25 cellular contexts compared by ENCODE assay signal in genomic region chr1:189315035-189315927, GRCh38.
"Had no signal": no experiment of that assay in that cellular context is flagged by ENCODE, and none has a peak within 500 bp of the region (broad histone marks: within the 10 kb centered on the region; RNA-seq: fewer than 3 reads in every experiment).

No MANE protein-coding gene starts in this region.

- H3K36me3 ChIP-seq: brain microvascular endothelial cell, cardiac muscle cell had no signal

- ATAC-seq: activated CD4-positive, alpha-beta T cell treated with anti-CD3 and anti-CD28 coated beads for 36 hours; activated T-cell treated with anti-CD3 and anti-CD28 coated beads, Interleukin-2, amount 50 U/mL, for 72 hours; Panc1; Right ventricle myocardium inferior had no signal

- H3K4me2 ChIP-seq: KMS-11 had no signal

- H3K36me3 Mint-ChIP-seq: activated naive CD4-positive, alpha-beta T cell treated with anti-CD3 and anti-CD28 coated beads, Interleukin-2, amount 10 ng/mL, durations not matched to agents 7 days and 5 days; activated naive CD8-positive, alpha-beta T cell treated with anti-CD3 and anti-CD28 coated beads for 36 hours had no signal

- H3K27ac ChIP-seq: brain microvascular endothelial cell, cardiac muscle cell, KMS-11, SK-N-MC had no signal

- H3K9me3 Mint-ChIP-seq: activated naive CD8-positive, alpha-beta T cell treated with anti-CD3 and anti-CD28 coated beads for 36 hours had no signal

- H3K9ac ChIP-seq: KMS-11 had no signal

- H3K4me3 Mint-ChIP-seq: activated CD4-positive, alpha-beta memory T cell treated with anti-CD3 and anti-CD28 coated beads, Interleukin-2, amount 10 ng/mL, durations not matched to agents 7 days and 5 days; activated CD4-positive, alpha-beta T cell treated with anti-CD3 and anti-CD28 coated beads for 36 hours; activated naive CD4-positive, alpha-beta T cell treated with anti-CD3 and anti-CD28 coated beads, Interleukin-2, amount 10 ng/mL, durations not matched to agents 7 days and 5 days; activated naive CD8-positive, alpha-beta T cell treated with anti-CD3 and anti-CD28 coated beads for 36 hours; activated T-cell treated with anti-CD3 and anti-CD28 coated beads, Interleukin-2, amount 50 U/mL, for 72 hours; T-helper 1 cell treated with Interleukin-12 subunit alpha and Interleukin-12 subunit beta and Interleukin-4 antibody, amounts not matched to agents 30 μg/mL and 1 μg/mL, for 36 hours had no signal

- DNase-seq: activated CD4-positive, alpha-beta memory T cell treated with anti-CD3 and anti-CD28 coated beads, Interleukin-2, amount 10 ng/mL, durations not matched to agents 7 days and 5 days; activated CD4-positive, alpha-beta T cell treated with anti-CD3 and anti-CD28 coated beads for 36 hours; activated CD4-positive, alpha-beta T cell treated with anti-CD3 and anti-CD28 coated beads, Interleukin-2, amount 50 U/mL, for 1 hour; activated gamma-delta T cell treated with Interleukin-2 at 50 U/mL for 16 hours; activated naive CD4-positive, alpha-beta T cell treated with anti-CD3 and anti-CD28 coated beads, Interleukin-2, amount 10 ng/mL, durations not matched to agents 7 days and 5 days; activated naive CD8-positive, alpha-beta T cell treated with anti-CD3 and anti-CD28 coated beads for 36 hours; activated T-cell treated with anti-CD3 and anti-CD28 coated beads, Interleukin-2, amount 50 U/mL, for 72 hours; brain microvascular endothelial cell; MV-4-11; NCI-H1092 treated with DMSO at 0.1 percent for 48 hours; NCI-H1417 treated with DMSO at 0.1 percent for 48 hours; NCI-H1694 treated with DMSO at 0.1 percent for 48 hours; NCI-H2029 treated with DMSO at 0.1 percent for 48 hours; NCI-H510A treated with DMSO at 0.1 percent for 48 hours; NCI-H69; NK-92 treated with Interleukin-12 subunit alpha and Interleukin-12 subunit beta, amount 100 ng/mL, for 24 hours; OCI-M1; RPMI8226 had no signal

- H3K4me3 ChIP-seq: cardiac muscle cell, SK-N-MC had no signal

- H3K27ac Mint-ChIP-seq: activated CD4-positive, alpha-beta memory T cell treated with anti-CD3 and anti-CD28 coated beads, Interleukin-2, amount 10 ng/mL, durations not matched to agents 7 days and 5 days; activated CD4-positive, alpha-beta T cell treated with anti-CD3 and anti-CD28 coated beads for 36 hours; activated naive CD4-positive, alpha-beta T cell treated with anti-CD3 and anti-CD28 coated beads, Interleukin-2, amount 10 ng/mL, durations not matched to agents 7 days and 5 days; activated naive CD8-positive, alpha-beta T cell treated with anti-CD3 and anti-CD28 coated beads for 36 hours; activated T-cell treated with anti-CD3 and anti-CD28 coated beads, Interleukin-2, amount 50 U/mL, for 72 hours; activated T-helper 2 cell treated with anti-CD3 and anti-CD28 coated beads, Interferon-gamma antibody, Interleukin-2, Interleukin-4, amounts not matched to agents 10 μg/mL and 5 μg/mL and 100 μg/mL, durations not matched to agents 14 hours and 24 hours and 36 hours; T-helper 1 cell treated with Interleukin-12 subunit alpha and Interleukin-12 subunit beta and Interleukin-4 antibody, amounts not matched to agents 30 μg/mL and 1 μg/mL, for 36 hours had no signal

- H3K27me3 ChIP-seq: brain microvascular endothelial cell, cardiac muscle cell had no signal

- H3K4me1 Mint-ChIP-seq: activated CD4-positive, alpha-beta memory T cell treated with anti-CD3 and anti-CD28 coated beads, Interleukin-2, amount 10 ng/mL, durations not matched to agents 7 days and 5 days; activated CD4-positive, alpha-beta T cell treated with anti-CD3 and anti-CD28 coated beads for 36 hours; activated naive CD4-positive, alpha-beta T cell treated with anti-CD3 and anti-CD28 coated beads, Interleukin-2, amount 10 ng/mL, durations not matched to agents 7 days and 5 days; activated naive CD8-positive, alpha-beta T cell treated with anti-CD3 and anti-CD28 coated beads for 36 hours had no signal

- H3K27me3 Mint-ChIP-seq: activated CD4-positive, alpha-beta memory T cell treated with anti-CD3 and anti-CD28 coated beads, Interleukin-2, amount 10 ng/mL, durations not matched to agents 7 days and 5 days; activated CD4-positive, alpha-beta T cell treated with anti-CD3 and anti-CD28 coated beads for 36 hours; activated naive CD4-positive, alpha-beta T cell treated with anti-CD3 and anti-CD28 coated beads, Interleukin-2, amount 10 ng/mL, durations not matched to agents 7 days and 5 days; activated naive CD8-positive, alpha-beta T cell treated with anti-CD3 and anti-CD28 coated beads for 36 hours had no signal
